Comparison of ENCODE assay signal across 10 cellular contexts in genomic region chr1:207884276-207885029, GRCh38. TPM values are rescaled to one million over a fixed set of nuclear protein-coding genes. Genes with fewer than 3 reads are reported as not detected.
A peak's percentile ranks its signal among the peaks of the same experiment; 100 is the strongest.
DNase-seq lines count a peak whose midpoint lies in the region; ATAC-seq and TF ChIP-seq lines count a peak whose summit lies in the region.
"Had no signal": no experiment of that assay in that cellular context is flagged by ENCODE, and none has a peak within 500 bp of the region (broad histone marks: within the 10 kb centered on the region; RNA-seq: fewer than 3 reads in every experiment).

No MANE protein-coding gene starts in this region.

- H3K9me3 ChIP-seq in T-helper 17 cell (ENCODE audit: control insufficient read depth, low read length, poor library complexity, severe bottlenecking) (no peaks in the 10 kb centered on the region), testis (no peaks in the 10 kb centered on the region)
- H3K9me3 ChIP-seq: BLaER1 treated with 17β-estradiol and CSF1 and Interleukin-3, amounts not matched to agents 10 nM and 100 nM had no signal

- peak overlapping the region; percentile 97 for H3K27ac Mint-ChIP-seq in activated naive CD4-positive, alpha-beta T cell treated with anti-CD3 and anti-CD28 coated beads for 36 hours
- H3K27ac Mint-ChIP-seq in T-helper 17 cell (peak overlapping the region; percentile 99), mesothelial cell of epicardium (no peak overlapping the region)

- no peaks in the 10 kb centered on the region for H3K36me3 Mint-ChIP-seq in activated naive CD4-positive, alpha-beta T cell treated with anti-CD3 and anti-CD28 coated beads for 36 hours (ENCODE audit: low read depth)
- H3K36me3 Mint-ChIP-seq in T-helper 17 cell (ENCODE audit: low read depth), result peaks cover 7% of the 10 kb centered on the region
- H3K36me3 Mint-ChIP-seq in mesothelial cell of epicardium, result no peaks in the 10 kb centered on the region

- ATAC-seq in T-helper 17 cell (no peak), left colon (peak; percentile 2), GM21423 (IDR thresholded peaks at IDR 0.05; ENCODE audit: unreplicated experiment) (no peak)

- no peaks in the 10 kb centered on the region for H3K27me3 Mint-ChIP-seq in activated naive CD4-positive, alpha-beta T cell treated with anti-CD3 and anti-CD28 coated beads for 36 hours (ENCODE audit: low read depth)
- peaks cover 10% of the 10 kb centered on the region for H3K27me3 Mint-ChIP-seq in T-helper 17 cell
- H3K27me3 Mint-ChIP-seq in mesothelial cell of epicardium (ENCODE audit: low read depth), result peaks cover 52% of the 10 kb centered on the region

- no peaks in the 10 kb centered on the region for H3K9me3 Mint-ChIP-seq in activated naive CD4-positive, alpha-beta T cell treated with anti-CD3 and anti-CD28 coated beads for 36 hours
- no peaks in the 10 kb centered on the region for H3K9me3 Mint-ChIP-seq in mesothelial cell of epicardium

- peaks cover 12% of the 10 kb centered on the region for H3K4me1 ChIP-seq in testis

- TF ChIP-seq CTCF in testis (IDR thresholded peaks at IDR 0.05) (no peak), mesothelial cell of epicardium (IDR thresholded peaks at IDR 0.05; ENCODE audit: unreplicated experiment) (no peak)

- DNase-seq in activated naive CD4-positive, alpha-beta T cell treated with anti-CD3 and anti-CD28 coated beads for 36 hours, result no peak
- DNase-seq in activated naive CD4-positive, alpha-beta T cell treated with anti-CD3 and anti-CD28 coated beads, Interleukin-2, amount 50 U/mL, for 16 hours, result no peak
- no peak for DNase-seq in T-helper 17 cell
- DNase-seq in left colon, result no peak
- DNase-seq in testis, result no peak
- DNase-seq in mesothelial cell of epicardium (ENCODE audit: low spot score in 2 of 2, unreplicated experiment in 2 of 2), result no peak
- no peak for DNase-seq in effector CD4-positive, alpha-beta T cell
- DNase-seq: SHP77 treated with DMSO at 0.1 percent for 48 hours had no signal

- H3K4me3 ChIP-seq in testis, result no peak overlapping the region
- H3K4me3 ChIP-seq: BLaER1 treated with 17β-estradiol and CSF1 and Interleukin-3, amounts not matched to agents 10 nM and 100 nM had no signal

- CTCF ChIA-PET in activated naive CD4-positive, alpha-beta T cell treated with anti-CD3 and anti-CD28 coated beads for 36 hours (lab: Charles Lee), result interaction anchor here (0.7 to 7.5 kb wide), 42 partner anchors 8 to 119 kb away, joined by 3 to 204 read pairs (median 6); partner anchors contain the start of gene CD34

- peak overlapping the region; percentile 76 for H3K4me3 Mint-ChIP-seq in activated naive CD4-positive, alpha-beta T cell treated with anti-CD3 and anti-CD28 coated beads for 36 hours
- H3K4me3 Mint-ChIP-seq in T-helper 17 cell, result peak overlapping the region; percentile 95
- no peak overlapping the region for H3K4me3 Mint-ChIP-seq in mesothelial cell of epicardium

- H3K36me3 ChIP-seq in testis (ENCODE audit: low read depth, missing control alignments), result no peaks in the 10 kb centered on the region
- H3K36me3 ChIP-seq: BLaER1 treated with 17β-estradiol and CSF1 and Interleukin-3, amounts not matched to agents 10 nM and 100 nM had no signal

- H3K4me1 Mint-ChIP-seq in activated naive CD4-positive, alpha-beta T cell treated with anti-CD3 and anti-CD28 coated beads for 36 hours (ENCODE audit: low read depth), result peaks cover 33% of the 10 kb centered on the region
- H3K4me1 Mint-ChIP-seq in T-helper 17 cell, result peaks cover 44% of the 10 kb centered on the region
- peaks cover 6% of the 10 kb centered on the region for H3K4me1 Mint-ChIP-seq in mesothelial cell of epicardium

- H3K27ac ChIP-seq in testis, result peak overlapping the region; percentile 15 to 71
- H3K27ac ChIP-seq: BLaER1 treated with 17β-estradiol and CSF1 and Interleukin-3, amounts not matched to agents 10 nM and 100 nM had no signal

- TF ChIP-seq POLR2A in testis (IDR thresholded peaks at IDR 0.05), result no peak

- 69 to 86% methylated on average over 9 of the region's 9 CpGs for WGBS in testis, 2 donors

- intact Hi-C loops in activated naive CD4-positive, alpha-beta T cell treated with anti-CD3 and anti-CD28 coated beads for 36 hours (cut with micrococcal nuclease), result loop anchor here (1.0 to 5.0 kb wide), 4 partner anchors 79 to 361 kb away; no protein-coding TSS in a partner anchor
- intact Hi-C loops in left colon (cut with DNase I, micrococcal nuclease), result no loop called here
- intact Hi-C loops in testis (cut with DNase I; ENCODE audit: low total_unique reads), result loop anchor here (5.0 kb wide), 1 partner anchor 78 kb away; no protein-coding TSS in a partner anchor

- no peaks in the 10 kb centered on the region for H3K27me3 ChIP-seq in testis

RNA-seq across cellular contexts. Expression of gene CD34, which starts 26.5 kb away (rescaled TPM):
- under 1 TPM; 0.02 TPM for total RNA-seq in activated naive CD4-positive, alpha-beta T cell treated with anti-CD3 and anti-CD28 coated beads for 36 hours
- under 1 TPM in 1 of 2 donors, not detected in 1; 0.20 TPM for total RNA-seq in T-helper 17 cell
- 10 to 100 TPM in 1 of 2 donors, 1 to 10 TPM in 1; 8.3 to 15.2 TPM for total RNA-seq in left colon
- 10 to 100 TPM; 28.3 to 32.5 TPM for total RNA-seq in testis
- polyA plus RNA-seq in testis (ENCODE audit: insufficient read depth, low read depth, low replicate concordance), result 70.7 TPM
- 1.2 to 1.6 TPM (median 1.2 TPM) in 3 replicates for total RNA-seq in mesothelial cell of epicardium

Comparison
In these comparisons a context has a peak if more than half of its experiments do, and no peak if none do; other contexts are left out.
1. intact Hi-C loops: an anchor here in activated naive CD4-positive, alpha-beta T cell treated with anti-CD3 and anti-CD28 coated beads for 36 hours (1.0 to 5.0 kb wide) and testis (5.0 kb wide); none called in left colon.